ENCODE assay signal across 1 cellular context in genomic region chr1:86788300-86789206, GRCh38.
TF ChIP-seq lines count a peak whose summit lies in the region.

No MANE protein-coding gene starts in this region.

TF ChIP-seq in HepG2, 621 proteins besides CTCF, POLR2A, EP300 and RAD21 (continued from another document and continues in another):
- TF ChIP-seq IRF9 (CRISPR knock-in tag; IDR thresholded peaks at IDR 0.05; ENCODE audit: borderline replicate concordance) = no peak
- TF ChIP-seq, protein P1, sequence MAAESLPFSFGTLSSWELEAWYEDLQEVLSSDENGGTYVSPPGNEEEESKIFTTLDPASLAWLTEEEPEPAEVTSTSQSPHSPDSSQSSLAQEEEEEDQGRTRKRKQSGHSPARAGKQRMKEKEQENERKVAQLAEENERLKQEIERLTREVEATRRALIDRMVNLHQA (CRISPR knock-in tag; IDR thresholded peaks at IDR 0.05) = no peak
- no peak for TF ChIP-seq ZBED4 (CRISPR knock-in tag; IDR thresholded peaks at IDR 0.05; ENCODE audit: borderline replicate concordance)
- TF ChIP-seq MYC (CRISPR knock-in tag; IDR thresholded peaks at IDR 0.05; ENCODE audit: borderline replicate concordance) = no peak
- no peak for TF ChIP-seq SOX13 (IDR thresholded peaks at IDR 0.05)
- peak in 1 of 2 experiments; percentile 84; a peak in 2 of 4 replicates for TF ChIP-seq SOX13 (CRISPR knock-in tag; conservative IDR thresholded peaks at IDR 0.05 in 1 of 2, IDR thresholded peaks at IDR 0.05 in 1 of 2)
- no peak for TF ChIP-seq PHF21A (CRISPR knock-in tag; IDR thresholded peaks at IDR 0.05)
- no peak for TF ChIP-seq KLF13 (CRISPR knock-in tag; IDR thresholded peaks at IDR 0.05)
- no peak for TF ChIP-seq BCL3 (CRISPR knock-in tag; IDR thresholded peaks at IDR 0.05)
- TF ChIP-seq KDM2A (CRISPR knock-in tag; IDR thresholded peaks at IDR 0.05; ENCODE audit: borderline replicate concordance, low read depth) = no peak
- TF ChIP-seq ZGPAT (CRISPR knock-in tag; IDR thresholded peaks at IDR 0.05) = peak; percentile 39; the same call in 1 of the 2 replicates
- TF ChIP-seq ZNF430 (CRISPR knock-in tag; IDR thresholded peaks at IDR 0.05) = no peak
- TF ChIP-seq, protein P2, sequence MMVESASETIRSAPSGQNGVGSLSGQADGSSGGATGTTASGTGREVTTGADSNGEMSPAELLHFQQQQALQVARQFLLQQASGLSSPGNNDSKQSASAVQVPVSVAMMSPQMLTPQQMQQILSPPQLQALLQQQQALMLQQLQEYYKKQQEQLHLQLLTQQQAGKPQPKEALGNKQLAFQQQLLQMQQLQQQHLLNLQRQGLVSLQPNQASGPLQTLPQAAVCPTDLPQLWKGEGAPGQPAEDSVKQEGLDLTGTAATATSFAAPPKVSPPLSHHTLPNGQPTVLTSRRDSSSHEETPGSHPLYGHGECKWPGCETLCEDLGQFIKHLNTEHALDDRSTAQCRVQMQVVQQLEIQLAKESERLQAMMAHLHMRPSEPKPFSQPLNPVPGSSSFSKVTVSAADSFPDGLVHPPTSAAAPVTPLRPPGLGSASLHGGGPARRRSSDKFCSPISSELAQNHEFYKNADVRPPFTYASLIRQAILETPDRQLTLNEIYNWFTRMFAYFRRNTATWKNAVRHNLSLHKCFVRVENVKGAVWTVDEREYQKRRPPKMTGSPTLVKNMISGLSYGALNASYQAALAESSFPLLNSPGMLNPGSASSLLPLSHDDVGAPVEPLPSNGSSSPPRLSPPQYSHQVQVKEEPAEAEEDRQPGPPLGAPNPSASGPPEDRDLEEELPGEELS (CRISPR knock-in tag; IDR thresholded peaks at IDR 0.05) = peak; percentile 47
- no peak for TF ChIP-seq MEIS2 (CRISPR knock-in tag; IDR thresholded peaks at IDR 0.05)
- TF ChIP-seq FLYWCH1 (CRISPR knock-in tag; IDR thresholded peaks at IDR 0.05) = no peak
- TF ChIP-seq CREM (IDR thresholded peaks at IDR 0.05) = peak; percentile 67
- no peak for TF ChIP-seq CREM (CRISPR knock-in tag; IDR thresholded peaks at IDR 0.05)
- peak; percentile 80 for TF ChIP-seq NCOA2 (CRISPR knock-in tag; IDR thresholded peaks at IDR 0.05)
- TF ChIP-seq SAFB2 (CRISPR knock-in tag; IDR thresholded peaks at IDR 0.05; ENCODE audit: borderline replicate concordance, low read depth) = no peak
- TF ChIP-seq, protein P3, sequence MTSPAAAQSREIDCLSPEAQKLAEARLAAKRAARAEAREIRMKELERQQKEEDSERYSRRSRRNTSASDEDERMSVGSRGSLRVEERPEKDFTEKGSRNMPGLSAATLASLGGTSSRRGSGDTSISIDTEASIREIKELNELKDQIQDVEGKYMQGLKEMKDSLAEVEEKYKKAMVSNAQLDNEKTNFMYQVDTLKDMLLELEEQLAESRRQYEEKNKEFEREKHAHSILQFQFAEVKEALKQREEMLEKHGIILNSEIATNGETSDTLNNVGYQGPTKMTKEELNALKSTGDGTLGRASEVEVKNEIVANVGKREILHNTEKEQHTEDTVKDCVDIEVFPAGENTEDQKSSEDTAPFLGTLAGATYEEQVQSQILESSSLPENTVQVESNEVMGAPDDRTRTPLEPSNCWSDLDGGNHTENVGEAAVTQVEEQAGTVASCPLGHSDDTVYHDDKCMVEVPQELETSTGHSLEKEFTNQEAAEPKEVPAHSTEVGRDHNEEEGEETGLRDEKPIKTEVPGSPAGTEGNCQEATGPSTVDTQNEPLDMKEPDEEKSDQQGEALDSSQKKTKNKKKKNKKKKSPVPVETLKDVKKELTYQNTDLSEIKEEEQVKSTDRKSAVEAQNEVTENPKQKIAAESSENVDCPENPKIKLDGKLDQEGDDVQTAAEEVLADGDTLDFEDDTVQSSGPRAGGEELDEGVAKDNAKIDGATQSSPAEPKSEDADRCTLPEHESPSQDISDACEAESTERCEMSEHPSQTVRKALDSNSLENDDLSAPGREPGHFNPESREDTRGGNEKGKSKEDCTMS (CRISPR knock-in tag; conservative IDR thresholded peaks at IDR 0.05) = no peak
- TF ChIP-seq RAD51 (IDR thresholded peaks at IDR 0.05; ENCODE audit: borderline replicate concordance) = 0 out of 2 replicates have a peak, but pooled peaks have one; percentile 17
- TF ChIP-seq BRD4 (CRISPR knock-in tag; IDR thresholded peaks at IDR 0.05) = no peak
- no peak for TF ChIP-seq ETV6 (CRISPR knock-in tag; conservative IDR thresholded peaks at IDR 0.05)
- TF ChIP-seq E2F2 (CRISPR knock-in tag; IDR thresholded peaks at IDR 0.05; ENCODE audit: borderline replicate concordance) = no peak
- TF ChIP-seq NCOR1 (IDR thresholded peaks at IDR 0.05; ENCODE audit: borderline replicate concordance, low read length) = peak; percentile 43; the same call in 1 of the 2 replicates
- no peak for TF ChIP-seq ZNF781 (CRISPR knock-in tag; IDR thresholded peaks at IDR 0.05; ENCODE audit: borderline replicate concordance, not compliant biosample characterization)
- TF ChIP-seq RFXANK (CRISPR knock-in tag; IDR thresholded peaks at IDR 0.05) = no peak
- TF ChIP-seq ARID3A (IDR thresholded peaks at IDR 0.05; ENCODE audit: low read depth, low read length) = peak; percentile 56; the same call in 1 of the 2 replicates
- no peak for TF ChIP-seq AKAP8 (CRISPR knock-in tag; IDR thresholded peaks at IDR 0.05)
- no peak for TF ChIP-seq REXO4 (CRISPR knock-in tag; IDR thresholded peaks at IDR 0.05; ENCODE audit: borderline replicate concordance)
- TF ChIP-seq RFX5 (IDR thresholded peaks at IDR 0.05; ENCODE audit: low read depth, low read length) = peak; percentile 59; the same call in 1 of the 2 replicates
- TF ChIP-seq ATAD3A (CRISPR knock-in tag; IDR thresholded peaks at IDR 0.05) = no peak
- 0 out of 2 replicates have a peak, but pooled peaks have one; percentile 50 for TF ChIP-seq RERE (CRISPR knock-in tag; IDR thresholded peaks at IDR 0.05; ENCODE audit: low read depth)
- TF ChIP-seq PAWR (CRISPR knock-in tag; IDR thresholded peaks at IDR 0.05; ENCODE audit: borderline replicate concordance) = no peak
- TF ChIP-seq NFIC (IDR thresholded peaks at IDR 0.05; ENCODE audit: low read length) = 0 out of 2 replicates have a peak, but pooled peaks have one; percentile 22
- no peak for TF ChIP-seq CREB1 (IDR thresholded peaks at IDR 0.05)
- TF ChIP-seq CREB1 (CRISPR knock-in tag; IDR thresholded peaks at IDR 0.05) = peak; percentile 67
- no peak for TF ChIP-seq ZNF7 (CRISPR knock-in tag; IDR thresholded peaks at IDR 0.05)
- no peak for TF ChIP-seq ZNF747 (CRISPR knock-in tag; IDR thresholded peaks at IDR 0.05; ENCODE audit: borderline replicate concordance)
- TF ChIP-seq TAF1 (CRISPR knock-in tag; IDR thresholded peaks at IDR 0.05) = no peak
- TF ChIP-seq TOE1 (CRISPR knock-in tag; IDR thresholded peaks at IDR 0.05) = no peak
